ENCODE assay signal across 1 cellular context in the genomic region with DNA sequence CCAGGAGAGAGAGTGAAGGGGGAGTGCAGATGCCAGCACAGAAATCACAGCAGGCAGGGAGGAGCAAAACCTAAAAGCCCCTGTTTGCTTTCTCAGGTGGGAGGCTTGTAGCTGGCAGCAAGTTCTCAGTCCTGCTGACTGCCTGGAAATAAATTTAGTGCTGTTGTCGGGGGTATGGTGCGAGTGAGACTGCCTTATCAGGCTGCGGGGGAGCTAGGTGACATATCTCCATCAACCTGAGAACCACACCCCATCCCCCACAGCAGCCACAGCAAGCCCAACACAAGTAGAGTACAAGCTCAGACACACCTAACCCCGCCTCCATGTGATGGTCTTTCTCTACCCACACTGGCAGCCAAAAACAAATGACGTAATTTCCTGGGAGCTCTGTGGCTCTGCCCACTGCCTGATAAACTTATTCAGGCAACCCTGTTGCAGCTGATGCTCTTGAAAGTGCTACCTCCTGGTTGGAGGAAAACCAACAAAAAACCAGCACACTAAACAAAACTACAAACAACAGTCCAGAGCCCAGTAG.
TF ChIP-seq lines count a peak whose summit lies in the region.

No MANE protein-coding gene starts in this region.

TF ChIP-seq in WTC11, 78 proteins besides CTCF, POLR2A, EP300 and RAD21 (continued from another document):
- no peak for TF ChIP-seq STAT6 (CRISPR knock-in tag; conservative IDR thresholded peaks at IDR 0.05; ENCODE audit: low read depth)
- TF ChIP-seq, protein P1, sequence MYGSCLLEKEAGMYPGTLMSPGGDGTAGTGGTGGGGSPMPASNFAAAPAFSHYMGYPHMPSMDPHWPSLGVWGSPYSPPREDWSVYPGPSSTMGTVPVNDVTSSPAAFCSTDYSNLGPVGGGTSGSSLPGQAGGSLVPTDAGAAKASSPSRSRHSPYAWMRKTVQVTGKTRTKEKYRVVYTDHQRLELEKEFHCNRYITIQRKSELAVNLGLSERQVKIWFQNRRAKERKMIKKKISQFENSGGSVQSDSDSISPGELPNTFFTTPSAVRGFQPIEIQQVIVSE (CRISPR knock-in tag; IDR thresholded peaks at IDR 0.05; ENCODE audit: borderline replicate concordance) = no peak
- TF ChIP-seq FOXK1 (CRISPR knock-in tag; IDR thresholded peaks at IDR 0.05) = no peak
- TF ChIP-seq, protein P2, sequence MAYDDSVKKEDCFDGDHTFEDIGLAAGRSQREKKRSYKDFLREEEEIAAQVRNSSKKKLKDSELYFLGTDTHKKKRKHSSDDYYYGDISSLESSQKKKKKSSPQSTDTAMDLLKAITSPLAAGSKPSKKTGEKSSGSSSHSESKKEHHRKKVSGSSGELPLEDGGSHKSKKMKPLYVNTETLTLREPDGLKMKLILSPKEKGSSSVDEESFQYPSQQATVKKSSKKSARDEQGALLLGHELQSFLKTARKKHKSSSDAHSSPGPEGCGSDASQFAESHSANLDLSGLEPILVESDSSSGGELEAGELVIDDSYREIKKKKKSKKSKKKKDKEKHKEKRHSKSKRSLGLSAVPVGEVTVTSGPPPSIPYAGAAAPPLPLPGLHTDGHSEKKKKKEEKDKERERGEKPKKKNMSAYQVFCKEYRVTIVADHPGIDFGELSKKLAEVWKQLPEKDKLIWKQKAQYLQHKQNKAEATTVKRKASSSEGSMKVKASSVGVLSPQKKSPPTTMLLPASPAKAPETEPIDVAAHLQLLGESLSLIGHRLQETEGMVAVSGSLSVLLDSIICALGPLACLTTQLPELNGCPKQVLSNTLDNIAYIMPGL (CRISPR knock-in tag; IDR thresholded peaks at IDR 0.05) = no peak
